Comparison of ENCODE assay signal across 17 cellular contexts in genomic region chr20:47753571-47754120, GRCh38.
"Had no signal": no experiment of that assay in that cellular context is flagged by ENCODE, and none has a peak within 500 bp of the region (broad histone marks: within the 10 kb centered on the region; RNA-seq: fewer than 3 reads in every experiment).

No MANE protein-coding gene starts in this region.

- H3K36me3 ChIP-seq: spleen, upper lobe of right lung had no signal

- H3K9me3 ChIP-seq: esophagus squamous epithelium, heart left ventricle, spleen, tibial nerve, upper lobe of right lung had no signal

- H3K27ac ChIP-seq: epithelial cell of prostate, esophagus squamous epithelium, foreskin keratinocyte, heart left ventricle, spleen, tibial nerve, upper lobe of right lung had no signal

- H3K27me3 ChIP-seq: esophagus squamous epithelium, foreskin keratinocyte, heart left ventricle, tibial nerve had no signal

- H3K4me1 ChIP-seq: foreskin keratinocyte had no signal

- DNase-seq: effector memory CD8-positive, alpha-beta T cell; esophagus squamous epithelium; foreskin keratinocyte; heart left ventricle; hippocampal formation; kidney glomerular epithelial cell; mesendoderm; naive B cell; spleen; stimulated activated CD4-positive, alpha-beta T cell treated with anti-CD3 and anti-CD28 coated beads, Interleukin-15, amount 100 ng/mL, for 24 hours; stimulated activated CD4-positive, alpha-beta T cell treated with anti-CD3 and anti-CD28 coated beads, Interleukin-1b, Interleukin-23, amount 100 ng/mL, for 48 hours; stimulated activated CD4-positive, alpha-beta T cell treated with anti-CD3 and anti-CD28 coated beads, Interleukin-4, amount 100 ng/mL, for 24 hours; upper lobe of right lung had no signal

- H3K4me3 ChIP-seq: esophagus squamous epithelium, heart left ventricle, spleen, tibial nerve, upper lobe of right lung had no signal

- ATAC-seq: effector memory CD8-positive, alpha-beta T cell; foreskin keratinocyte; heart left ventricle; sciatic nerve; stimulated activated memory B cell treated with anti-CD40 and anti-IgM and Interleukin-4, amounts not matched to agents 10 μg/mL and 1 μg/mL and 100 μg/mL, for 72 hours; upper lobe of right lung had no signal
